Comparison of ENCODE assay signal across 1 cellular context in the genomic region with DNA sequence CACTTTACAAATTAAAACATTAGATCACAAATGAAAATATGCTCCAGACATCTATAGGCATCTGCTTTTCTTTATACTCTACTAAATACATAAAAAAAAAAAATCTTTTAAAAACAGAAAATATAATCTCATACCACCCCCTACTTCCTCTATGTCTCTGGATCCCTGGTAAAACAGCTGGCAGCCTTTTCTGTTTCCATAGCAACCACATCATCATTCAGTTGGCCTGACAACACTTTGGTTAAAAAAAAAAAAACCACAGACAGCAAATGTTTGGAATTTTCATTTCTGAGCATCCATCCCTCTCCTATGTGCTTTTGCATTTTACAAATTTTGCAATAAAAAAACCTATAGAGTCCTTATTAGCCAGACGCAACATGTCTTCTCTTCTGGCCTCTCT.
TF ChIP-seq lines count a peak whose summit lies in the region.

No MANE protein-coding gene starts in this region.

TF ChIP-seq in WTC11, 78 proteins besides CTCF, POLR2A, EP300 and RAD21 (continued from another document):
- TF ChIP-seq GTF2I (CRISPR knock-in tag; conservative IDR thresholded peaks at IDR 0.05) (no peak), SMAD3 (CRISPR knock-in tag; IDR thresholded peaks at IDR 0.05; ENCODE audit: borderline replicate concordance) (no peak), NFE2L1 (CRISPR knock-in tag; IDR thresholded peaks at IDR 0.05) (no peak), ZNF317 (CRISPR knock-in tag; IDR thresholded peaks at IDR 0.05; ENCODE audit: borderline replicate concordance, low read depth) (no peak)
- TF ChIP-seq, protein P1, sequence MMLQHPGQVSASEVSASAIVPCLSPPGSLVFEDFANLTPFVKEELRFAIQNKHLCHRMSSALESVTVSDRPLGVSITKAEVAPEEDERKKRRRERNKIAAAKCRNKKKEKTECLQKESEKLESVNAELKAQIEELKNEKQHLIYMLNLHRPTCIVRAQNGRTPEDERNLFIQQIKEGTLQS (CRISPR knock-in tag; conservative IDR thresholded peaks at IDR 0.05), result no peak
- TF ChIP-seq, protein P2, sequence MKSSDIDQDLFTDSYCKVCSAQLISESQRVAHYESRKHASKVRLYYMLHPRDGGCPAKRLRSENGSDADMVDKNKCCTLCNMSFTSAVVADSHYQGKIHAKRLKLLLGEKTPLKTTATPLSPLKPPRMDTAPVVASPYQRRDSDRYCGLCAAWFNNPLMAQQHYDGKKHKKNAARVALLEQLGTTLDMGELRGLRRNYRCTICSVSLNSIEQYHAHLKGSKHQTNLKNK (CRISPR knock-in tag; IDR thresholded peaks at IDR 0.05), result no peak
- TF ChIP-seq, protein P3, sequence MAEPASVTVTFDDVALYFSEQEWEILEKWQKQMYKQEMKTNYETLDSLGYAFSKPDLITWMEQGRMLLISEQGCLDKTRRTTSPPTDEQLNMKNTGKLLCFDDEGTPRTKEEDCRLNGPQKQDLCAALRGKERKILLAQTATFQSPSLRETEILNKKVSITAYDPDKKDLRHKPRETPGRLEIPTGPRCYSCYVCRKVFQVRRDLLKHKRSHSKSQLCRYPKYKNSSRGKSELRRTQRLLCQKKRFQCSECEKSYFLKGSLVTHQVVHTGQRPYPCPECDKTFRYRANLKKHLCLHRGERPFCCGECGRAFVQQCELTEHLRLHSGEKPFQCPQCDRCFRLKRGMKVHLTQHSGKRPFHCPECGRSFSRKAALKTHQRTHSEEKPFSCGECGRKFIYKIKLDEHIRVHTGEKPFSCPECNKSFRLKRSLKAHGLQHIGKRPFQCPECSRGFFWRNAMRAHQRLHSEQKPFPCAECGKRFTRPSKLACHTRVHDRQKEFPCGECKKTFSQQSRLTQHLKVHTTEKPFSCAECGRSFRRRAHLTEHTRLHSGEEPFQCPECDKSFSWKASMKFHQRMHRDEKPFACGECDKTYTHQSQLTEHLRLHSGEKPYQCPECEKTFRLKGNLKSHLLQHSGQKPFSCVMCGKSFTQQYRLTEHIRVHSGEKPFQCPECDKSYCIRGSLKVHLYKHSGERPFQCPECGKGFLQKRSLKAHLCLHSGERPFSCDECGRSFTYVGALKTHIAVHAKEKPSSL (CRISPR knock-in tag; conservative IDR thresholded peaks at IDR 0.05), result no peak
